Comparison of ENCODE assay signal across 19 cellular contexts in the genomic region with DNA sequence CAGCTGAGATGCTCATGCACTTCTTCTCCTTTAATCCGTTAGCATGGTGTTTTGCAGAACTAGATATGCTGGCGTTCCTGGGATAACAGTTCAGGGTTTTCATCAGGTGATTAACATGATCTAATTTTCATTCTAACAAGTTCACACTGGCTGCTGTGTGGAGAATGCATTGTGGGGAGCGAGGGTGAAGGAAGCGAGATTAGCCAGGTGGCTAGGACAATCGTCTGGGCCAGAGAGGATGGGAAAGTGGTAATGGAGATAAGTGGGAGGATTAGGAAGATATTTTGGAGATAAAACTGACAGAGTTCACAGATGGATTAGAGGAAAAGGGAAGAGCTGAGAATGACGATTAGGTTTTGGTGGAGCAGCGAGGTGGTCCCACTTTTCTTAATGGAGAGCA.
"Had no signal": no experiment of that assay in that cellular context is flagged by ENCODE, and none has a peak within 500 bp of the region (broad histone marks: within the 10 kb centered on the region; RNA-seq: fewer than 3 reads in every experiment).

No MANE protein-coding gene starts in this region.

- H3K27ac ChIP-seq: cardiac muscle cell, foreskin keratinocyte, lower lobe of right lung had no signal

- H3K9me3 Mint-ChIP-seq: activated CD4-positive, alpha-beta memory T cell treated with anti-CD3 and anti-CD28 coated beads, Interleukin-2, amount 10 ng/mL, durations not matched to agents 7 days and 5 days; activated CD4-positive, alpha-beta T cell treated with anti-CD3 and anti-CD28 coated beads, Interleukin-2, amount 10 ng/mL, durations not matched to agents 24 days and 14 days; activated naive CD4-positive, alpha-beta T cell treated with anti-CD3 and anti-CD28 coated beads, Interleukin-2, amount 10 ng/mL, durations not matched to agents 7 days and 5 days; activated naive CD8-positive, alpha-beta T cell treated with anti-CD3 and anti-CD28 coated beads, Interleukin-2, amount 50 U/mL, for 24 hours; stimulated activated memory B cell treated with anti-CD40 and anti-IgM and Interleukin-4, amounts not matched to agents 10 μg/mL and 1 μg/mL and 100 μg/mL, for 72 hours had no signal

- H3K36me3 Mint-ChIP-seq: activated naive CD4-positive, alpha-beta T cell treated with anti-CD3 and anti-CD28 coated beads, Interleukin-2, amount 10 ng/mL, durations not matched to agents 7 days and 5 days; stimulated activated memory B cell treated with anti-CD40 and anti-IgM and Interleukin-4, amounts not matched to agents 10 μg/mL and 1 μg/mL and 100 μg/mL, for 72 hours had no signal

- H3K9me3 ChIP-seq: body of pancreas, lower lobe of right lung had no signal

- H3K27ac Mint-ChIP-seq: activated CD4-positive, alpha-beta memory T cell treated with anti-CD3 and anti-CD28 coated beads, Interleukin-2, amount 10 ng/mL, durations not matched to agents 7 days and 5 days; activated CD4-positive, alpha-beta T cell treated with anti-CD3 and anti-CD28 coated beads, Interleukin-2, amount 10 ng/mL, durations not matched to agents 24 days and 14 days; activated naive CD4-positive, alpha-beta T cell treated with anti-CD3 and anti-CD28 coated beads, Interleukin-2, amount 10 ng/mL, durations not matched to agents 7 days and 5 days; activated naive CD8-positive, alpha-beta T cell treated with anti-CD3 and anti-CD28 coated beads, Interleukin-2, amount 50 U/mL, for 24 hours; stimulated activated memory B cell treated with anti-CD40 and anti-IgM and Interleukin-4, amounts not matched to agents 10 μg/mL and 1 μg/mL and 100 μg/mL, for 72 hours; T-helper 17 cell had no signal

- DNase-seq: activated CD4-positive, alpha-beta memory T cell treated with anti-CD3 and anti-CD28 coated beads, Interleukin-2, amount 10 ng/mL, durations not matched to agents 7 days and 5 days; activated CD4-positive, alpha-beta T cell treated with anti-CD3 and anti-CD28 coated beads, Interleukin-2, amount 10 ng/mL, durations not matched to agents 24 days and 14 days; activated effector memory CD4-positive, alpha-beta T cell treated with anti-CD3 and anti-CD28 coated beads, Interleukin-2, amount 50 U/mL, for 16 hours; activated naive CD4-positive, alpha-beta T cell treated with anti-CD3 and anti-CD28 coated beads, Interleukin-2, amount 10 ng/mL, durations not matched to agents 7 days and 5 days; activated naive CD8-positive, alpha-beta T cell treated with anti-CD3 and anti-CD28 coated beads, Interleukin-2, amount 50 U/mL, for 24 hours; foreskin keratinocyte; lower lobe of right lung; stimulated activated CD4-positive, alpha-beta T cell treated with anti-CD3 and anti-CD28 coated beads, Interleukin-15, amount 100 ng/mL, for 24 hours; SW 1271; T-helper 17 cell; trophoblast cell had no signal

- FAIRE-seq: endometrium had no signal

- H3K4me1 Mint-ChIP-seq: activated CD4-positive, alpha-beta memory T cell treated with anti-CD3 and anti-CD28 coated beads, Interleukin-2, amount 10 ng/mL, durations not matched to agents 7 days and 5 days; activated CD4-positive, alpha-beta T cell treated with anti-CD3 and anti-CD28 coated beads, Interleukin-2, amount 10 ng/mL, durations not matched to agents 24 days and 14 days; activated naive CD4-positive, alpha-beta T cell treated with anti-CD3 and anti-CD28 coated beads, Interleukin-2, amount 10 ng/mL, durations not matched to agents 7 days and 5 days; activated naive CD8-positive, alpha-beta T cell treated with anti-CD3 and anti-CD28 coated beads, Interleukin-2, amount 50 U/mL, for 24 hours; stimulated activated memory B cell treated with anti-CD40 and anti-IgM and Interleukin-4, amounts not matched to agents 10 μg/mL and 1 μg/mL and 100 μg/mL, for 72 hours had no signal

- H3K4me3 Mint-ChIP-seq: activated CD4-positive, alpha-beta memory T cell treated with anti-CD3 and anti-CD28 coated beads, Interleukin-2, amount 10 ng/mL, durations not matched to agents 7 days and 5 days; activated CD4-positive, alpha-beta T cell treated with anti-CD3 and anti-CD28 coated beads, Interleukin-2, amount 10 ng/mL, durations not matched to agents 24 days and 14 days; activated naive CD4-positive, alpha-beta T cell treated with anti-CD3 and anti-CD28 coated beads, Interleukin-2, amount 10 ng/mL, durations not matched to agents 7 days and 5 days; activated naive CD8-positive, alpha-beta T cell treated with anti-CD3 and anti-CD28 coated beads, Interleukin-2, amount 50 U/mL, for 24 hours; stimulated activated memory B cell treated with anti-CD40 and anti-IgM and Interleukin-4, amounts not matched to agents 10 μg/mL and 1 μg/mL and 100 μg/mL, for 72 hours; T-helper 17 cell had no signal

- H3K36me3 ChIP-seq: cardiac muscle cell, lower lobe of right lung had no signal

- ATAC-seq: activated CD4-positive, CD25-positive, alpha-beta regulatory T cell treated with anti-CD3 and anti-CD28 coated beads, Interleukin-2, amount 50 U/mL, for 24 hours; activated naive CD8-positive, alpha-beta T cell treated with anti-CD3 and anti-CD28 coated beads, Interleukin-2, amount 50 U/mL, for 24 hours; body of pancreas; foreskin keratinocyte; left lobe of liver; lower lobe of right lung; sciatic nerve; stimulated activated memory B cell treated with anti-CD40 and anti-IgM and Interleukin-4, amounts not matched to agents 10 μg/mL and 1 μg/mL and 100 μg/mL, for 72 hours; T-helper 17 cell had no signal

- H3K4me2 ChIP-seq: smooth muscle cell had no signal

- H3K27me3 ChIP-seq: body of pancreas, cardiac muscle cell, foreskin keratinocyte had no signal

- H3K4me3 ChIP-seq: body of pancreas, cardiac muscle cell, lower lobe of right lung, smooth muscle cell had no signal
